Comparison of ENCODE assay signal across 1 cellular context in genomic region chr9:127210851-127211730, GRCh38.
TF ChIP-seq lines count a peak whose summit lies in the region.

No MANE protein-coding gene starts in this region.

TF ChIP-seq in HCT116, 20 proteins besides CTCF, POLR2A, EP300 and RAD21 (continued from another document):
- TF ChIP-seq ZBTB33 (IDR thresholded peaks at IDR 0.05; ENCODE audit: extremely low read depth, insufficient replicate concordance, low read length) (no peak), EZH2 (IDR thresholded peaks at IDR 0.05) (no peak)
